Comparison of ENCODE assay signal across 20 cellular contexts in genomic region chr14:97687944-97688625, GRCh38.
A peak's percentile ranks its signal among the peaks of the same experiment; 100 is the strongest.
DNase-seq lines count a peak whose midpoint lies in the region; ATAC-seq and TF ChIP-seq lines count a peak whose summit lies in the region.
"Had no signal": no experiment of that assay in that cellular context is flagged by ENCODE, and none has a peak within 500 bp of the region (broad histone marks: within the 10 kb centered on the region; RNA-seq: fewer than 3 reads in every experiment).

No MANE protein-coding gene starts in this region.

- TF ChIP-seq CTCF in ascending aorta (IDR thresholded peaks at IDR 0.05) (no peak), A673 (conservative IDR thresholded peaks at IDR 0.05; ENCODE audit: low read depth, low read length) (no peak), Caco-2 (IDR thresholded peaks at IDR 0.05; ENCODE audit: insufficient read depth in 1 of 2, low read depth in 1 of 2, low read length in 1 of 2, severe bottlenecking in 1 of 2, unreplicated experiment in 1 of 2) (no peak)

- CTCF ChIA-PET in A673 (lab: Charles Lee) (no interaction called here), Caco-2 (lab: Charles Lee) (no interaction called here)

- H3K4me3 Mint-ChIP-seq in stimulated activated effector memory CD8-positive, alpha-beta T cell treated with anti-CD3 and anti-CD28 coated beads, Interleukin-12 subunit alpha, Interleukin-12 subunit beta, amount 100 ng/mL, for 72 hours, result no peak overlapping the region
- no peak overlapping the region for H3K4me3 Mint-ChIP-seq in Caco-2 (ENCODE audit: unreplicated experiment)
- H3K4me3 Mint-ChIP-seq: CD8-positive, alpha-beta memory T cell had no signal

- H3K36me3 ChIP-seq in MG63 (no peaks in the 10 kb centered on the region), ascending aorta (no peaks in the 10 kb centered on the region), A673 (ENCODE audit: insufficient read depth, low read length, poor library complexity, severe bottlenecking) (no peaks in the 10 kb centered on the region), Caco-2 (ENCODE audit: control insufficient read depth, insufficient read depth, low read length) (no peaks in the 10 kb centered on the region)

- no peak overlapping the region for H3K27ac ChIP-seq in ascending aorta
- H3K27ac ChIP-seq in A673 (ENCODE audit: low read depth, low read length, poor library complexity, severe bottlenecking), result no peak overlapping the region
- H3K27ac ChIP-seq: A549, SK-N-MC had no signal

- no peaks in the 10 kb centered on the region for H3K9me3 ChIP-seq in MG63
- H3K9me3 ChIP-seq in ascending aorta, result no peaks in the 10 kb centered on the region
- no peaks in the 10 kb centered on the region for H3K9me3 ChIP-seq in A673 (ENCODE audit: low read depth, low read length, poor library complexity, severe bottlenecking)
- H3K9me3 ChIP-seq in Caco-2, result no peaks in the 10 kb centered on the region
- H3K9me3 ChIP-seq: A549 had no signal

- H3K9me3 Mint-ChIP-seq in stimulated activated effector memory CD8-positive, alpha-beta T cell treated with anti-CD3 and anti-CD28 coated beads, Interleukin-12 subunit alpha, Interleukin-12 subunit beta, amount 100 ng/mL, for 72 hours, result peaks cover 3% of the 10 kb centered on the region
- peaks cover 10% of the 10 kb centered on the region for H3K9me3 Mint-ChIP-seq in Caco-2 (ENCODE audit: unreplicated experiment)
- H3K9me3 Mint-ChIP-seq: CD8-positive, alpha-beta memory T cell had no signal

- DNase-seq in Daoy (ENCODE audit: low read depth), result peak; percentile 38
- DNase-seq in MG63, result peak; percentile 14
- DNase-seq in fibroblast of peridontal ligament (ENCODE audit: extremely low read depth), result peak; percentile 84
- DNase-seq in stimulated activated effector memory CD8-positive, alpha-beta T cell treated with anti-CD3 and anti-CD28 coated beads, Interleukin-12 subunit alpha, Interleukin-12 subunit beta, amount 100 ng/mL, for 72 hours (ENCODE audit: low spot score in 2 of 2), result no peak
- DNase-seq in medulla oblongata (ENCODE audit: extremely low spot score), result no peak
- DNase-seq in ascending aorta (ENCODE audit: low spot score in 2 of 2), result no peak
- no peak for DNase-seq in A673 (ENCODE audit: low spot score)
- DNase-seq in Caco-2, result no peak
- DNase-seq: C1 segment of cervical spinal cord; CD8-positive, alpha-beta memory T cell; DMS79; NCI-H1105; NCI-H2081; NCI-H510A treated with DMSO at 0.1 percent for 48 hours; NCI-H774; OCI-M1; SHP77 had no signal

- no peaks in the 10 kb centered on the region for H3K27me3 Mint-ChIP-seq in Caco-2 (ENCODE audit: insufficient read depth, unreplicated experiment)

- peak; percentile 45 for ATAC-seq in stimulated activated effector memory CD8-positive, alpha-beta T cell treated with anti-CD3 and anti-CD28 coated beads, Interleukin-12 subunit alpha, Interleukin-12 subunit beta, amount 100 ng/mL, for 72 hours
- ATAC-seq: A549, K562 had no signal

- no peaks in the 10 kb centered on the region for H3K27me3 ChIP-seq in MG63
- no peaks in the 10 kb centered on the region for H3K27me3 ChIP-seq in ascending aorta
- no peaks in the 10 kb centered on the region for H3K27me3 ChIP-seq in A673 (replicated peaks; ENCODE audit: insufficient read depth, low read depth, low read length, poor library complexity)
- no peaks in the 10 kb centered on the region for H3K27me3 ChIP-seq in Caco-2 (replicated peaks; ENCODE audit: control insufficient read depth, insufficient read depth, low read length)

- POLR2A ChIA-PET in A673 (lab: Charles Lee; ENCODE audit: low non-redundant PET) (no interaction called here), Caco-2 (lab: Charles Lee) (no interaction called here)

- no peaks in the 10 kb centered on the region for H3K36me3 Mint-ChIP-seq in stimulated activated effector memory CD8-positive, alpha-beta T cell treated with anti-CD3 and anti-CD28 coated beads, Interleukin-12 subunit alpha, Interleukin-12 subunit beta, amount 100 ng/mL, for 72 hours
- no peaks in the 10 kb centered on the region for H3K36me3 Mint-ChIP-seq in Caco-2 (ENCODE audit: insufficient read depth, unreplicated experiment)

- no peak overlapping the region for H3K4me3 ChIP-seq in MG63
- H3K4me3 ChIP-seq in ascending aorta, result no peak overlapping the region
- no peak overlapping the region for H3K4me3 ChIP-seq in A673 (ENCODE audit: low read depth, low read length, poor library complexity, severe bottlenecking)
- no peak overlapping the region for H3K4me3 ChIP-seq in Caco-2 (ENCODE audit: low read depth, low read length)
- H3K4me3 ChIP-seq: A549, K562, SK-N-MC had no signal

- BruUV-seq in A673 (replicated peaks; lab: Mats Ljungman, UMichigan) (no TSS peak), Caco-2 (replicated peaks; lab: Mats Ljungman, UMichigan) (no TSS peak)

- peaks cover 33% of the 10 kb centered on the region for H3K4me1 Mint-ChIP-seq in stimulated activated effector memory CD8-positive, alpha-beta T cell treated with anti-CD3 and anti-CD28 coated beads, Interleukin-12 subunit alpha, Interleukin-12 subunit beta, amount 100 ng/mL, for 72 hours
- H3K4me1 Mint-ChIP-seq in Caco-2 (ENCODE audit: low read depth, unreplicated experiment), result no peaks in the 10 kb centered on the region

- H3K27ac Mint-ChIP-seq in stimulated activated effector memory CD8-positive, alpha-beta T cell treated with anti-CD3 and anti-CD28 coated beads, Interleukin-12 subunit alpha, Interleukin-12 subunit beta, amount 100 ng/mL, for 72 hours, result no peak overlapping the region
- H3K27ac Mint-ChIP-seq in Caco-2 (ENCODE audit: unreplicated experiment), result no peak overlapping the region
- H3K27ac Mint-ChIP-seq: CD8-positive, alpha-beta memory T cell had no signal

- H3K4me1 ChIP-seq in ascending aorta (no peaks in the 10 kb centered on the region), A673 (ENCODE audit: insufficient read depth, low read length, poor library complexity, severe bottlenecking) (no peaks in the 10 kb centered on the region), Caco-2 (no peaks in the 10 kb centered on the region)
- H3K4me1 ChIP-seq: A549 had no signal

- intact Hi-C loops in ascending aorta (cut with DNase I), result no loop called here
- intact Hi-C loops in A673 (cut with micrococcal nuclease; ENCODE audit: unreplicated experiment), result no loop called here
- intact Hi-C loops in Caco-2 (cut with micrococcal nuclease; ENCODE audit: unreplicated experiment), result no loop called here

Comparison
In these comparisons a context has a peak if more than half of its experiments do, and no peak if none do; other contexts are left out.
1. DNase-seq: peak in Daoy (single experiment), MG63 (single experiment) and fibroblast of peridontal ligament (single experiment); none in stimulated activated effector memory CD8-positive, alpha-beta T cell treated with anti-CD3 and anti-CD28 coated beads, Interleukin-12 subunit alpha, Interleukin-12 subunit beta, amount 100 ng/mL, for 72 hours (0 of 2), medulla oblongata (single experiment), ascending aorta (0 of 2), A673 (single experiment) and Caco-2 (0 of 2).